In genomic region chr17:4340914-4341615, GRCh38 we compare ENCODE assay signal across 17 cellular contexts. TPM values are rescaled to one million over a fixed set of nuclear protein-coding genes. Genes with fewer than 3 reads are reported as not detected.
DNase-seq lines count a peak whose midpoint lies in the region; ATAC-seq and TF ChIP-seq lines count a peak whose summit lies in the region.
"Had no signal": no experiment of that assay in that cellular context is flagged by ENCODE, and none has a peak within 500 bp of the region (broad histone marks: within the 10 kb centered on the region; RNA-seq: fewer than 3 reads in every experiment).

No MANE protein-coding gene starts in this region.

- peaks cover 8% of the 10 kb centered on the region for H3K4me1 Mint-ChIP-seq in mesothelial cell of epicardium

- H3K4me1 ChIP-seq in SK-N-SH (ENCODE audit: control insufficient read depth in 1 of 2, insufficient read depth in 2 of 2, low read depth in 1 of 2, low read length in 1 of 2) (peaks cover 5 to 27% of the 10 kb centered on the region in 2 experiments; a peak in 3 of 4 replicates), left ventricle myocardium inferior (peaks cover 76% of the 10 kb centered on the region)

- WGBS in SK-N-SH (ENCODE audit: low lambda C conversion rate) = 96% methylated on average over 5 of the region's 5 CpGs

- no peak overlapping the region for H3K9ac ChIP-seq in SK-N-SH

- H3K79me2 ChIP-seq in SK-N-SH (ENCODE audit: insufficient read depth) = peaks cover 100% of the 10 kb centered on the region

- H3K36me3 ChIP-seq in SK-N-SH (replicated peaks in 1 of 2; ENCODE audit: control insufficient read depth in 1 of 2, insufficient read depth in 2 of 2, low read length in 1 of 2) (peaks cover 0 to 5% of the 10 kb centered on the region in 2 experiments), left ventricle myocardium inferior (no peaks in the 10 kb centered on the region)
- H3K36me3 ChIP-seq: heart left ventricle had no signal

- H3F3A ChIP-seq in SK-N-SH (replicated peaks; ENCODE audit: insufficient read depth) = peaks cover 18% of the 10 kb centered on the region

- CTCF ChIA-PET in SK-N-SH (lab: Yijun Ruan, JAX) = interaction anchor here (0.9 kb wide), 1 partner anchor 9 kb away, joined by 3 read pairs; no protein-coding TSS in a partner anchor

- TF ChIP-seq RAD21 in SK-N-SH (IDR thresholded peaks at IDR 0.05; ENCODE audit: low read length) = no peak

- no peaks in the 10 kb centered on the region for H3K27me3 Mint-ChIP-seq in mesothelial cell of epicardium (ENCODE audit: low read depth)
- H3K27me3 Mint-ChIP-seq: naive B cell had no signal

- TF ChIP-seq EP300 in SK-N-SH (IDR thresholded peaks at IDR 0.05; ENCODE audit: borderline replicate concordance in 1 of 2, low read depth in 1 of 2, low read length in 1 of 2) = no peak

- H3K4me3 Mint-ChIP-seq in mesothelial cell of epicardium = no peak overlapping the region
- H3K4me3 Mint-ChIP-seq: endodermal cell, naive B cell had no signal

- POLR2A ChIA-PET in SK-N-SH (lab: Yijun Ruan, JAX) = interaction anchor here (0.7 kb wide), 1 partner anchor 67 kb away, joined by 3 read pairs; no protein-coding TSS in a partner anchor

- H4K20me1 ChIP-seq in SK-N-SH (ENCODE audit: insufficient read depth) = peaks cover 100% of the 10 kb centered on the region

- H3K9me2 ChIP-seq in SK-N-SH = no peaks in the 10 kb centered on the region

- no peak for TF ChIP-seq CTCF in SK-N-SH (IDR thresholded peaks at IDR 0.05)
- no peak for TF ChIP-seq CTCF in left ventricle myocardium inferior (IDR thresholded peaks at IDR 0.05; ENCODE audit: borderline replicate concordance)
- TF ChIP-seq CTCF in mesothelial cell of epicardium (IDR thresholded peaks at IDR 0.05; ENCODE audit: unreplicated experiment) = no peak

- no peaks in the 10 kb centered on the region for H3K9me3 Mint-ChIP-seq in mesothelial cell of epicardium
- H3K9me3 Mint-ChIP-seq: endodermal cell, naive B cell had no signal

- H3K27ac ChIP-seq in SK-N-SH (ENCODE audit: low read depth in 2 of 2, low read length in 1 of 2) (peak overlapping the region in 1 of 2 experiments; percentile 49; a peak in 2 of 4 replicates), left ventricle myocardium inferior (replicated peaks) (peak overlapping the region; percentile 7)

- H3K9me3 ChIP-seq in SK-N-SH (no peaks in the 10 kb centered on the region), left ventricle myocardium inferior (replicated peaks) (no peaks in the 10 kb centered on the region)
- H3K9me3 ChIP-seq: heart left ventricle had no signal

- no peak overlapping the region for H2AFZ ChIP-seq in SK-N-SH (ENCODE audit: low read depth)

- H3K27me3 ChIP-seq in SK-N-SH (ENCODE audit: insufficient read depth) (no peaks in the 10 kb centered on the region), left ventricle myocardium inferior (ENCODE audit: low read depth) (no peaks in the 10 kb centered on the region)
- H3K27me3 ChIP-seq: heart left ventricle had no signal

- intact Hi-C loops in left ventricle myocardium inferior (cut with micrococcal nuclease) (no loop called here), posterior vena cava (cut with DNase I) (no loop called here)

- H3K36me3 Mint-ChIP-seq in mesothelial cell of epicardium = no peaks in the 10 kb centered on the region
- H3K36me3 Mint-ChIP-seq: naive B cell had no signal

- no peak overlapping the region for H3K27ac Mint-ChIP-seq in mesothelial cell of epicardium
- H3K27ac Mint-ChIP-seq: endodermal cell had no signal

- no peak for ATAC-seq in GM21390 (IDR thresholded peaks at IDR 0.05; ENCODE audit: unreplicated experiment)
- ATAC-seq: left lobe of liver; stimulated activated naive CD8-positive, alpha-beta T cell treated with anti-CD3 and anti-CD28 coated beads, Interleukin-15, Interleukin-2, amounts not matched to agents 100 U/mL and 50 U/mL, for 24 hours had no signal

- DNase-seq in NCI-H82 (lab: John Stamatoyannopoulos, UW) (peak; percentile 15), NCI-H82 treated with DMSO at 0.1 percent for 48 hours (lab: John Stamatoyannopoulos, UW; ENCODE audit: unreplicated experiment) (no peak), SK-N-SH (no peak), left ventricle myocardium inferior (no peak), mesothelial cell of epicardium (ENCODE audit: low spot score in 2 of 2, unreplicated experiment in 2 of 2) (no peak), NCI-H128 (lab: John Stamatoyannopoulos, UW; ENCODE audit: unreplicated experiment) (no peak), posterior vena cava (ENCODE audit: low spot score) (no peak)
- DNase-seq: activated naive CD4-positive, alpha-beta T cell treated with anti-CD3 and anti-CD28 coated beads, Interleukin-2, amount 50 U/mL, for 16 hours; caudate nucleus; endodermal cell; naive B cell; NCI-H2107; retina; stimulated activated naive CD8-positive, alpha-beta T cell treated with anti-CD3 and anti-CD28 coated beads, Interleukin-15, Interleukin-2, amounts not matched to agents 100 U/mL and 50 U/mL, for 24 hours had no signal

- no peak overlapping the region for H3K4me2 ChIP-seq in SK-N-SH

- no peak overlapping the region for H3K4me3 ChIP-seq in SK-N-SH (ENCODE audit: low read depth in 2 of 2, low read length in 1 of 2)
- H3K4me3 ChIP-seq in left ventricle myocardium inferior = no peak overlapping the region
- H3K4me3 ChIP-seq: heart left ventricle had no signal

TF ChIP-seq in SK-N-SH, 30 proteins besides CTCF, POLR2A, EP300 and RAD21:
- TF ChIP-seq FOXJ3 (CRISPR knock-in tag; IDR thresholded peaks at IDR 0.05) (no peak), SIN3A (IDR thresholded peaks at IDR 0.05; ENCODE audit: borderline replicate concordance, low read depth, low read length) (no peak), ZBTB33 (IDR thresholded peaks at IDR 0.05; ENCODE audit: borderline replicate concordance, low read depth) (no peak), GATA2 (CRISPR knock-in tag; IDR thresholded peaks at IDR 0.05) (no peak), FOSL2 (IDR thresholded peaks at IDR 0.05; ENCODE audit: borderline replicate concordance, low read depth) (0 out of 2 replicates have a peak, but pooled peaks have one; percentile 4), RXRA (IDR thresholded peaks at IDR 0.05; ENCODE audit: borderline replicate concordance, low read depth) (no peak), TAF1 (IDR thresholded peaks at IDR 0.05; ENCODE audit: borderline replicate concordance, low read depth, low read length) (no peak), REST (IDR thresholded peaks at IDR 0.05; ENCODE audit: low read depth, low read length) (no peak), TCF12 (IDR thresholded peaks at IDR 0.05) (0 out of 2 replicates have a peak, but pooled peaks have one; percentile 21), NFIC (IDR thresholded peaks at IDR 0.05; ENCODE audit: borderline replicate concordance) (no peak), NRF1 (IDR thresholded peaks at IDR 0.05; ENCODE audit: low read depth, low read length) (no peak)

RNA-seq across cellular contexts. Expression of gene UBE2G1, which starts 25.4 kb away (rescaled TPM):
- polyA plus RNA-seq in SK-N-SH (2012; rRNA removed) = 23.2 and 26.2 TPM in 2 replicates
- polyA plus RNA-seq in SK-N-SH (2012; cell fraction: cytosol; rRNA removed) = 34.1 and 38.8 TPM in 2 replicates
- 12.0 and 18.0 TPM in 2 replicates for polyA plus RNA-seq in SK-N-SH (2012; cell fraction: nucleus; rRNA removed)
- total RNA-seq in left ventricle myocardium inferior (92.8 TPM), mesothelial cell of epicardium (81.5 to 86.9 TPM (median 84.1 TPM) in 3 replicates), posterior vena cava (10 to 100 TPM; 53.4 to 57.0 TPM)
